ENCODE assay signal across 28 cellular contexts in the genomic region with DNA sequence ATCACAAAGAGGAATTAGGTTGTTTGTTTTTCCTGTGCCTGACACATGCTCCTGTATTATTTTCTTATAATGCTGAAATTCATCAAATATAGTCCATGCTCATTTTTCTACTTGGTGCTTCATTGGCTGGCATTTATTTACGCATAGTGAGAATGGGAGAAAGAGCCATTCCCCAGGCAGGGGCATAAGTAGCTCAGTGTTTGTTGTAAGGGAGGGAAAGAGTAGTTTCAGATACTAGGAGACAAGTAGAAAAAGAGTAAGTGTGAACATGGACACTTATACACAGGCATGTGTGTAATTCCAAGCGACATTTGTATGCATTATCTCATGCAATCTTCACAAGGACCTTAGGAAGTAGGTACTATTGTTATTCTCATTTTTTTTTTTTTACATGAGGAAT.
"Had no signal": no experiment of that assay in that cellular context is flagged by ENCODE, and none has a peak within 500 bp of the region (broad histone marks: within the 10 kb centered on the region; RNA-seq: fewer than 3 reads in every experiment).

No MANE protein-coding gene starts in this region.

- H3K4me3 ChIP-seq: coronary artery, dorsolateral prefrontal cortex, esophagus squamous epithelium, gastroesophageal sphincter had no signal

- DNase-seq: activated B cell treated with CpG ODN at 0.5 μM for 24 hours; activated CD4-positive, alpha-beta T cell treated with anti-CD3 and anti-CD28 coated beads for 48 hours; activated CD4-positive, alpha-beta T cell treated with anti-CD3 and anti-CD28 coated beads, Interleukin-2, amount 50 U/mL, for 1 hour; activated CD4-positive, alpha-beta T cell treated with anti-CD3 and anti-CD28 coated beads, Interleukin-2, amount 50 U/mL, for 48 hours; activated CD8-positive, alpha-beta memory T cell treated with anti-CD3 and anti-CD28 coated beads for 24 hours; activated CD8-positive, alpha-beta T cell treated with anti-CD3 and anti-CD28 coated beads for 36 hours; activated effector memory CD4-positive, alpha-beta T cell treated with Interleukin-2 at 50 U/mL for 16 hours; activated gamma-delta T cell treated with Interleukin-2 at 50 U/mL for 16 hours; activated naive CD4-positive, alpha-beta T cell treated with anti-CD3 and anti-CD28 coated beads, Interleukin-2, amount 50 U/mL, for 16 hours; activated naive CD4-positive, alpha-beta T cell treated with Interleukin-2 at 50 U/mL for 16 hours; activated T-cell treated with anti-CD3 and anti-CD28 coated beads, Interleukin-2, amount 50 U/mL, for 4 hours; amniotic stem cell; anterior cingulate cortex; brain microvascular endothelial cell; dorsolateral prefrontal cortex; effector memory CD4-positive, alpha-beta T cell; esophagus squamous epithelium; foreskin melanocyte; T-helper 2 cell had no signal

- H3K36me3 ChIP-seq: brain microvascular endothelial cell, esophagus squamous epithelium, gastroesophageal sphincter had no signal

- H3K4me1 Mint-ChIP-seq: activated B cell treated with CpG ODN at 0.5 μM for 24 hours; activated T-helper 17 cell treated with anti-CD3 and anti-CD28 coated beads, Interleukin-2, amount 50 U/mL, for 72 hours; central memory CD8-positive, alpha-beta T cell had no signal

- H3K4me3 Mint-ChIP-seq: activated B cell treated with CpG ODN at 0.5 μM for 24 hours; activated CD8-positive, alpha-beta T cell treated with anti-CD3 and anti-CD28 coated beads for 36 hours; activated naive CD8-positive, alpha-beta T cell; activated T-cell treated with anti-CD3 and anti-CD28 coated beads, Interleukin-2, amount 50 U/mL, for 4 hours; activated T-helper 17 cell treated with anti-CD3 and anti-CD28 coated beads, Interleukin-2, amount 50 U/mL, for 72 hours; central memory CD8-positive, alpha-beta T cell; dendritic cell treated with granulocyte-macrophage colony-stimulating factor and Interleukin-4, amounts not matched to agents 40 ng/mL and 50 ng/mL, for 4 days had no signal

- H3K27me3 Mint-ChIP-seq: activated B cell treated with CpG ODN at 0.5 μM for 24 hours; dendritic cell treated with granulocyte-macrophage colony-stimulating factor and Interleukin-4, amounts not matched to agents 40 ng/mL and 50 ng/mL, for 4 days had no signal

- H3K27me3 ChIP-seq: brain microvascular endothelial cell, dorsolateral prefrontal cortex, esophagus squamous epithelium, gastroesophageal sphincter had no signal

- ATAC-seq: activated CD4-positive, CD25-positive, alpha-beta regulatory T cell treated with anti-CD3 and anti-CD28 coated beads, Interleukin-2, amount 50 U/mL, for 24 hours; activated CD8-positive, alpha-beta T cell treated with anti-CD3 and anti-CD28 coated beads for 36 hours; activated T-cell treated with anti-CD3 and anti-CD28 coated beads, Interleukin-2, amount 50 U/mL, for 4 hours; activated T-helper 17 cell treated with anti-CD3 and anti-CD28 coated beads, Interleukin-2, amount 50 U/mL, for 72 hours; gastroesophageal sphincter had no signal

- H3K9me3 ChIP-seq: esophagus squamous epithelium, gastroesophageal sphincter had no signal

- H3K27ac ChIP-seq: brain microvascular endothelial cell, coronary artery, dorsolateral prefrontal cortex, epithelial cell of prostate, esophagus squamous epithelium, gastroesophageal sphincter, VCaP had no signal

- H3K4me1 ChIP-seq: esophagus squamous epithelium, gastroesophageal sphincter had no signal

- H3K27ac Mint-ChIP-seq: activated B cell treated with CpG ODN at 0.5 μM for 24 hours; activated CD8-positive, alpha-beta T cell treated with anti-CD3 and anti-CD28 coated beads for 36 hours; activated naive CD8-positive, alpha-beta T cell; activated T-helper 17 cell treated with anti-CD3 and anti-CD28 coated beads, Interleukin-2, amount 50 U/mL, for 72 hours; dendritic cell treated with granulocyte-macrophage colony-stimulating factor and Interleukin-4, amounts not matched to agents 40 ng/mL and 50 ng/mL, for 4 days had no signal

- H3K9me3 Mint-ChIP-seq: activated CD8-positive, alpha-beta T cell treated with anti-CD3 and anti-CD28 coated beads for 36 hours; central memory CD8-positive, alpha-beta T cell; dendritic cell treated with granulocyte-macrophage colony-stimulating factor and Interleukin-4, amounts not matched to agents 40 ng/mL and 50 ng/mL, for 4 days had no signal
